ENCODE assay signal across 1 cellular context in genomic region chr10:43316988-43317387, GRCh38.
TF ChIP-seq lines count a peak whose summit lies in the region.

No MANE protein-coding gene starts in this region.

TF ChIP-seq in HCT116, 20 proteins besides CTCF, POLR2A, EP300 and RAD21 (continued from another document):
- TF ChIP-seq SIN3A (IDR thresholded peaks at IDR 0.05; ENCODE audit: low read depth): no peak
